ENCODE assay signal across 1 cellular context in genomic region chr19:510606-511100, GRCh38.
TF ChIP-seq lines count a peak whose summit lies in the region.

No MANE protein-coding gene starts in this region.

TF ChIP-seq in IMR-90, 13 proteins besides CTCF, POLR2A, EP300 and RAD21 (continued from another document):
- TF ChIP-seq MAZ (IDR thresholded peaks at IDR 0.05; ENCODE audit: borderline replicate concordance, low read depth, low read length) = peak; percentile 60; the same call in 1 of the 2 replicates
